17 cellular contexts compared by ENCODE assay signal in genomic region chr14:104971447-104972240, GRCh38. TPM values are rescaled to one million over a fixed set of nuclear protein-coding genes. Genes with fewer than 3 reads are reported as not detected.
DNase-seq lines count a peak whose midpoint lies in the region; ATAC-seq and TF ChIP-seq lines count a peak whose summit lies in the region.
"Had no signal": no experiment of that assay in that cellular context is flagged by ENCODE, and none has a peak within 500 bp of the region (broad histone marks: within the 10 kb centered on the region; RNA-seq: fewer than 3 reads in every experiment).

No MANE protein-coding gene starts in this region.

- H3K27ac ChIP-seq in SJSA1 (peak overlapping the region; percentile 84; the same call in 1 of the 2 replicates), foreskin keratinocyte (peak overlapping the region; percentile 97), neural progenitor cell (no peak overlapping the region), tibial nerve (peak overlapping the region; percentile 71 to 94 (median 82)), OCI-LY7 (ENCODE audit: low read depth, low read length, poor library complexity, severe bottlenecking) (no peak overlapping the region)

- no peaks in the 10 kb centered on the region for H3K36me3 ChIP-seq in SJSA1
- H3K36me3 ChIP-seq in neural progenitor cell = no peaks in the 10 kb centered on the region
- H3K36me3 ChIP-seq in tibial nerve = no peaks in the 10 kb centered on the region
- H3K36me3 ChIP-seq in OCI-LY7 (ENCODE audit: insufficient read depth, low read length) = no peaks in the 10 kb centered on the region
- H3K36me3 ChIP-seq: heart right ventricle had no signal

- peak overlapping the region; percentile 46 for H3K27ac Mint-ChIP-seq in neural progenitor cell
- H3K27ac Mint-ChIP-seq: activated T-helper 2 cell treated with anti-CD3 and anti-CD28 coated beads, Interferon-gamma antibody, Interleukin-2, Interleukin-4, amounts not matched to agents 10 μg/mL and 5 μg/mL and 100 μg/mL, durations not matched to agents 14 hours and 24 hours and 36 hours; CD4-positive, alpha-beta T cell had no signal

- TF ChIP-seq POLR2A in tibial nerve (IDR thresholded peaks at IDR 0.05) = no peak

- BruUV-seq in OCI-LY7 (replicated peaks; lab: Mats Ljungman, UMichigan) = no TSS peak

- no peak for DNase-seq in SJSA1 (ENCODE audit: low read depth in 1 of 2, low spot score in 2 of 2)
- no peak for DNase-seq in foreskin keratinocyte
- no peak for DNase-seq in neural progenitor cell (ENCODE audit: low spot score)
- no peak for DNase-seq in tibial nerve (ENCODE audit: low spot score in 2 of 2)
- DNase-seq in OCI-LY7 (ENCODE audit: low spot score) = no peak
- no peak for DNase-seq in NCI-H2227 treated with DMSO at 0.1 percent for 48 hours (lab: John Stamatoyannopoulos, UW)
- DNase-seq in pons (ENCODE audit: low spot score) = no peak
- DNase-seq in amygdala (lab: John Stamatoyannopoulos, UW) = no peak
- DNase-seq: CD4-positive, alpha-beta T cell; effector CD8-positive, alpha-beta T cell; stimulated activated naive CD4-positive, alpha-beta T cell treated with Interleukin-2 at 50 U/mL for 16 hours; T-helper 9 cell had no signal

- H3K79me2 ChIP-seq in neural progenitor cell (ENCODE audit: low read depth) (no peaks in the 10 kb centered on the region), OCI-LY7 (ENCODE audit: insufficient read depth, low read depth, low read length) (no peaks in the 10 kb centered on the region)

- intact Hi-C loops in OCI-LY7 (cut with micrococcal nuclease; ENCODE audit: unreplicated experiment) = no loop called here

- H3K9me3 ChIP-seq in SJSA1 (replicated peaks) (no peaks in the 10 kb centered on the region), neural progenitor cell (ENCODE audit: low read depth) (no peaks in the 10 kb centered on the region), tibial nerve (no peaks in the 10 kb centered on the region), OCI-LY7 (ENCODE audit: low read length) (no peaks in the 10 kb centered on the region)
- H3K9me3 ChIP-seq: heart right ventricle, psoas muscle had no signal

- no peak overlapping the region for H3K9ac ChIP-seq in neural progenitor cell

- H2AFZ ChIP-seq in neural progenitor cell (replicated peaks) (no peak overlapping the region), OCI-LY7 (ENCODE audit: low read length) (no peak overlapping the region)

- H4K20me1 ChIP-seq in neural progenitor cell (ENCODE audit: low read depth) (peaks cover 5% of the 10 kb centered on the region), OCI-LY7 (ENCODE audit: insufficient read depth, low read length) (no peaks in the 10 kb centered on the region)

- peak overlapping the region; percentile 41 for H3K4me3 Mint-ChIP-seq in neural progenitor cell
- H3K4me3 Mint-ChIP-seq: CD4-positive, alpha-beta T cell had no signal

- no peaks in the 10 kb centered on the region for H3K36me3 Mint-ChIP-seq in neural progenitor cell

- peaks cover 11% of the 10 kb centered on the region for H3F3A ChIP-seq in neural progenitor cell (ENCODE audit: low read depth)

- peaks cover 13% of the 10 kb centered on the region for H3K27me3 Mint-ChIP-seq in neural progenitor cell (ENCODE audit: insufficient read depth, low read depth)

- POLR2A ChIA-PET in OCI-LY7 (lab: Charles Lee) = no interaction called here

- no peak overlapping the region for H3K4me2 ChIP-seq in neural progenitor cell
- no peak overlapping the region for H3K4me2 ChIP-seq in OCI-LY7 (ENCODE audit: low read length)

- peaks cover 72% of the 10 kb centered on the region for H3K4me1 ChIP-seq in SJSA1 (replicated peaks)
- peaks cover 14% of the 10 kb centered on the region for H3K4me1 ChIP-seq in foreskin keratinocyte
- peaks cover 30% of the 10 kb centered on the region for H3K4me1 ChIP-seq in neural progenitor cell
- peaks cover 0 to 95% (median 38%) of the 10 kb centered on the region in 4 donors for H3K4me1 ChIP-seq in tibial nerve
- peaks cover 19% of the 10 kb centered on the region for H3K4me1 ChIP-seq in OCI-LY7 (ENCODE audit: insufficient read depth, low read length, poor library complexity, severe bottlenecking)

- H3K9me2 ChIP-seq in OCI-LY7 (ENCODE audit: insufficient read depth, low read length) = no peaks in the 10 kb centered on the region

- TF ChIP-seq CTCF in foreskin keratinocyte (conservative IDR thresholded peaks at IDR 0.05) = no peak
- TF ChIP-seq CTCF in neural progenitor cell (IDR thresholded peaks at IDR 0.05) = no peak
- no peak for TF ChIP-seq CTCF in tibial nerve (IDR thresholded peaks at IDR 0.05)
- no peak for TF ChIP-seq CTCF in OCI-LY7 (conservative IDR thresholded peaks at IDR 0.05; ENCODE audit: low read length)

- peaks cover 29% of the 10 kb centered on the region for H3K4me1 Mint-ChIP-seq in neural progenitor cell

- no peak for ATAC-seq in foreskin keratinocyte
- ATAC-seq: heart right ventricle had no signal

- H3K27me3 ChIP-seq in SJSA1 (replicated peaks) = no peaks in the 10 kb centered on the region
- no peaks in the 10 kb centered on the region for H3K27me3 ChIP-seq in foreskin keratinocyte
- H3K27me3 ChIP-seq in neural progenitor cell = peaks cover 25% of the 10 kb centered on the region
- H3K27me3 ChIP-seq in tibial nerve = peaks cover 0 to 29% of the 10 kb centered on the region in 2 donors

- CTCF ChIA-PET in OCI-LY7 (lab: Charles Lee; ENCODE audit: unreplicated experiment) = no interaction called here

- H3K4me3 ChIP-seq in SJSA1 = no peak overlapping the region
- H3K4me3 ChIP-seq in neural progenitor cell = no peak overlapping the region
- H3K4me3 ChIP-seq in tibial nerve = no peak overlapping the region
- no peak overlapping the region for H3K4me3 ChIP-seq in OCI-LY7 (ENCODE audit: low read depth, low read length, poor library complexity, severe bottlenecking)
- H3K4me3 ChIP-seq: psoas muscle had no signal

- 76 to 86% methylated on average over 8 to 12 of the region's 12 CpGs for WGBS in tibial nerve, 2 donors

- no peaks in the 10 kb centered on the region for H3K9me3 Mint-ChIP-seq in neural progenitor cell
- H3K9me3 Mint-ChIP-seq: activated T-helper 2 cell treated with anti-CD3 and anti-CD28 coated beads, Interferon-gamma antibody, Interleukin-2, Interleukin-4, amounts not matched to agents 10 μg/mL and 5 μg/mL and 100 μg/mL, durations not matched to agents 14 hours and 24 hours and 36 hours; CD4-positive, alpha-beta T cell had no signal

- no peak for TF ChIP-seq EP300 in tibial nerve (IDR thresholded peaks at IDR 0.05)

RNA-seq across cellular contexts. Expression of gene AHNAK2, which starts 6.5 kb away (rescaled TPM):
- 4.3 and 8.9 TPM in 2 replicates for total RNA-seq in SJSA1 (2014; rRNA removed; shearing (Covaris generic))
- total RNA-seq in foreskin keratinocyte (183 and 225 TPM in 2 replicates), neural progenitor cell (ENCODE audit: low replicate concordance) (0.77 and 1.3 TPM in 2 replicates), tibial nerve (100 to 1,000 TPM in 3 of 4 donors, 10 to 100 TPM in 1; 31.2 to 152 (median 118) TPM), OCI-LY7 (2022) (0.09 and 0.61 TPM in 2 replicates)
- polyA plus RNA-seq in foreskin keratinocyte = 73.0 and 79.4 TPM in 2 replicates
- total RNA-seq in OCI-LY7 (2014; rRNA removed; shearing (Covaris generic)) = 0.21 TPM in 1 of 2 replicates, not detected in the other

RNA-seq across cellular contexts. Expression of gene CLBA1, which starts 13.9 kb away (rescaled TPM):
- 3.6 and 3.8 TPM in 2 replicates for total RNA-seq in SJSA1 (2014; rRNA removed; shearing (Covaris generic))
- 7.4 and 8.3 TPM in 2 replicates for total RNA-seq in foreskin keratinocyte
- polyA plus RNA-seq in foreskin keratinocyte = 6.1 and 6.8 TPM in 2 replicates
- total RNA-seq in neural progenitor cell (ENCODE audit: low replicate concordance) = 8.5 and 10.8 TPM in 2 replicates
- 10 to 100 TPM; 10.1 to 21.0 (median 12.8) TPM for total RNA-seq in tibial nerve
- total RNA-seq in OCI-LY7 (2014; rRNA removed; shearing (Covaris generic)) = 0.08 and 0.82 TPM in 2 replicates
- total RNA-seq in OCI-LY7 (2022) = 1.2 TPM in 1 of 2 replicates, not detected in the other

RNA-seq across cellular contexts. Expression of gene PLD4, which starts 47.0 kb away (rescaled TPM):
- not detected in 2 replicates for total RNA-seq in SJSA1 (2014; rRNA removed; shearing (Covaris generic))
- total RNA-seq in foreskin keratinocyte (not detected in 2 replicates), neural progenitor cell (ENCODE audit: low replicate concordance) (not detected in 2 replicates), tibial nerve (1 to 10 TPM in 1 of 4 donors, not detected in 3; 2.4 TPM), OCI-LY7 (2022) (3.7 and 5.1 TPM in 2 replicates)
- 0.02 and 0.03 TPM in 2 replicates for polyA plus RNA-seq in foreskin keratinocyte
- 0.66 TPM in 1 of 2 replicates, not detected in the other for total RNA-seq in OCI-LY7 (2014; rRNA removed; shearing (Covaris generic))
- total RNA-seq: G401, M059J had no signal
- polyA plus RNA-seq: psoas muscle had no signal

RNA-seq across cellular contexts. Expression of gene CDCA4, which starts 49.2 kb away (rescaled TPM):
- total RNA-seq in SJSA1 (2014; rRNA removed; shearing (Covaris generic)) = 63.2 and 83.6 TPM in 2 replicates
- total RNA-seq in foreskin keratinocyte = 74.1 and 81.5 TPM in 2 replicates
- 70.3 TPM in 2 replicates for polyA plus RNA-seq in foreskin keratinocyte
- total RNA-seq in neural progenitor cell (ENCODE audit: low replicate concordance) = 56.6 and 102 TPM in 2 replicates
- 1 to 10 TPM; 5.7 to 8.5 (median 6.7) TPM for total RNA-seq in tibial nerve
- 109 and 110 TPM in 2 replicates for total RNA-seq in OCI-LY7 (2014; rRNA removed; shearing (Covaris generic))
- 74.0 and 79.5 TPM in 2 replicates for total RNA-seq in OCI-LY7 (2022)

Comparison
In these comparisons a context has a peak if more than half of its experiments do, and no peak if none do; other contexts are left out.
1. H3K27ac ChIP-seq: peak in SJSA1 (single experiment), foreskin keratinocyte (single experiment) and tibial nerve (4 of 4); none in neural progenitor cell (single experiment) and OCI-LY7 (single experiment).